Comparison of ENCODE assay signal across 1 cellular context in the genomic region with DNA sequence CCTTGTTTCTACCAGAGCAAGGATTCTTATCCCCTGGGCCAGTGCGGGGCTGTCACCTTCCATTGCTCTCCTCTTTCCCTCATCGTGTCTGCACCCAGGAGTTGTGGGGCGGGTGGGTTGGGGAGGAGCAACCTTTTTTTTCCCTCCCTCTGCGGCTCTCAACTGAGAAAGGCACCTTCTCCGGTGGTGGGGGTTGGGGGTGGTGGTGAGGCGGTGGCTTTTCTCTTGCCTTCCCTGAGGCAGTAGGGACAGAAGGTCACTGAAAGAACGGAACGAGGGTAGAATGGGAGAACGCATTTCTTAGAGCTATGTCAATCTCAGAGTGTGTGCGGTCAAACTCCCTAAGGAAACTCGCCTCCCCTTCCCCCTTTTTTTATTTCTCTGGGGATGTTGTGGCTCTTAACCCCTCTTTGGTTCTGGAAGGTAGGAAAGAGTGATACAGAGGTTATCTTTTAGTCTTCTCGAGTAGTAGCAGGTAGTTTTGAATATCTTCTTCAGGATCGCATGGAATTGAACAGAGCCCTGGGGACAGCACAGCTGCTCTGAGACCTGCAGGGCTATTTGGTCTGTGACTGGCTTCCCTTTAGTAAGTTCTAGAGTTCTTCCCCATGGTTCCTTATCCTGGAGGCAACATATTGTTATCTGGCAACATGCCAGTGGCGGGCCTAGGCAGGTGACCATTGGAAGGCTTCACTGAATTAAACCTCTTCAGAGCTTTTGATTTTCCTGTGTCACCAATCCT.
TF ChIP-seq lines count a peak whose summit lies in the region.

No MANE protein-coding gene starts in this region.

TF ChIP-seq in K562, 482 proteins besides CTCF, POLR2A, EP300 and RAD21 (continues in another document):
- TF ChIP-seq, protein P1, sequence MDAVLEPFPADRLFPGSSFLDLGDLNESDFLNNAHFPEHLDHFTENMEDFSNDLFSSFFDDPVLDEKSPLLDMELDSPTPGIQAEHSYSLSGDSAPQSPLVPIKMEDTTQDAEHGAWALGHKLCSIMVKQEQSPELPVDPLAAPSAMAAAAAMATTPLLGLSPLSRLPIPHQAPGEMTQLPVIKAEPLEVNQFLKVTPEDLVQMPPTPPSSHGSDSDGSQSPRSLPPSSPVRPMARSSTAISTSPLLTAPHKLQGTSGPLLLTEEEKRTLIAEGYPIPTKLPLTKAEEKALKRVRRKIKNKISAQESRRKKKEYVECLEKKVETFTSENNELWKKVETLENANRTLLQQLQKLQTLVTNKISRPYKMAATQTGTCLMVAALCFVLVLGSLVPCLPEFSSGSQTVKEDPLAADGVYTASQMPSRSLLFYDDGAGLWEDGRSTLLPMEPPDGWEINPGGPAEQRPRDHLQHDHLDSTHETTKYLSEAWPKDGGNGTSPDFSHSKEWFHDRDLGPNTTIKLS (IDR thresholded peaks at IDR 0.05; ENCODE audit: borderline replicate concordance, low read depth): peak; percentile 77; the same call in 1 of the 2 replicates
- TF ChIP-seq TEAD4 (IDR thresholded peaks at IDR 0.05; ENCODE audit: low read length) (peak; percentile 47), TEAD4 (CRISPR knock-in tag; IDR thresholded peaks at IDR 0.05; ENCODE audit: borderline replicate concordance) (no peak), PHF20 (IDR thresholded peaks at IDR 0.05; ENCODE audit: partially characterized antibody) (no peak), SMAD1 (IDR thresholded peaks at IDR 0.05; ENCODE audit: low read depth, low read length, partially characterized antibody) (peak; percentile 86), NFYB (IDR thresholded peaks at IDR 0.05; ENCODE audit: extremely low read depth, insufficient read length) (no peak), CBFA2T3 (IDR thresholded peaks at IDR 0.05) (peak; percentile 50; the same call in 1 of the 2 replicates), MAZ (CRISPR knock-in tag; conservative IDR thresholded peaks at IDR 0.05 in 1 of 2, IDR thresholded peaks at IDR 0.05 in 1 of 2) (0 out of 4 replicates have a peak, but pooled peaks of 1 of the 2 experiments have one; percentile 15), ZNF766 (CRISPR knock-in tag; conservative IDR thresholded peaks at IDR 0.05) (peak; percentile 70; the same call in 1 of the 2 replicates), NFIX (CRISPR knock-in tag; IDR thresholded peaks at IDR 0.05; ENCODE audit: low read depth) (peak; percentile 90), SMARCE1 (IDR thresholded peaks at IDR 0.05) (0 out of 2 replicates have a peak, but pooled peaks have one; percentile 17), JUN (IDR thresholded peaks at IDR 0.05; ENCODE audit: borderline replicate concordance, low read depth, low read length) (no peak), JUN (CRISPR knock-in tag; IDR thresholded peaks at IDR 0.05; ENCODE audit: borderline replicate concordance) (no peak), TAF1 (IDR thresholded peaks at IDR 0.05; ENCODE audit: control insufficient read depth, extremely low read depth, insufficient read depth, low read length, severe bottlenecking) (peak; percentile 8), ZNF431 (CRISPR knock-in tag; IDR thresholded peaks at IDR 0.05) (no peak), DPF2 (IDR thresholded peaks at IDR 0.05) (peak; percentile 43; the same call in 1 of the 2 replicates), HDAC2 (IDR thresholded peaks at IDR 0.05) (0 out of 2 replicates have a peak, but pooled peaks have one; percentile 47), KAT7 (CRISPR knock-in tag; IDR thresholded peaks at IDR 0.05; ENCODE audit: borderline replicate concordance) (no peak), NFIC (IDR thresholded peaks at IDR 0.05) (peak; percentile 100), NR3C1 (CRISPR knock-in tag; IDR thresholded peaks at IDR 0.05) (no peak), E2F3 (CRISPR knock-in tag; IDR thresholded peaks at IDR 0.05) (no peak), ARID1B (IDR thresholded peaks at IDR 0.05) (peak; percentile 43), SP1 (CRISPR knock-in tag; IDR thresholded peaks at IDR 0.05) (0 out of 2 replicates have a peak, but pooled peaks have one; percentile 50), HMBOX1 (IDR thresholded peaks at IDR 0.05) (peak; percentile 47; the same call in 1 of the 2 replicates), NR1H2 (CRISPR knock-in tag; IDR thresholded peaks at IDR 0.05) (0 out of 2 replicates have a peak, but pooled peaks have one; percentile 8), CXXC5 (CRISPR knock-in tag; IDR thresholded peaks at IDR 0.05) (0 out of 2 replicates have a peak, but pooled peaks have one; percentile 24), KDM5B (IDR thresholded peaks at IDR 0.05; ENCODE audit: insufficient replicate concordance, low read depth, low read length) (peak; percentile 57), YY1 (IDR thresholded peaks at IDR 0.05; ENCODE audit: borderline replicate concordance in 1 of 3, control insufficient read depth in 1 of 3, extremely low read depth in 1 of 3, insufficient read depth in 3 of 3, insufficient read length in 1 of 3, insufficient replicate concordance in 2 of 3, low read depth in 1 of 3, low read length in 2 of 3) (peak in 1 of 3 experiments; percentile 27), ZNF165 (CRISPR knock-in tag; IDR thresholded peaks at IDR 0.05; ENCODE audit: borderline replicate concordance) (no peak), MTA2 (IDR thresholded peaks at IDR 0.05; ENCODE audit: low read depth) (no peak), FOXJ3 (CRISPR knock-in tag; IDR thresholded peaks at IDR 0.05) (no peak), HES1 (IDR thresholded peaks at IDR 0.05; ENCODE audit: low read depth) (no peak), HDAC1 (IDR thresholded peaks at IDR 0.05) (peak in 1 of 2 experiments; percentile 51; a peak in 1 of 4 replicates), ELF2 (CRISPR knock-in tag; IDR thresholded peaks at IDR 0.05) (no peak), SIN3A (IDR thresholded peaks at IDR 0.05; ENCODE audit: borderline replicate concordance in 2 of 2, control insufficient read depth in 1 of 2, low read depth in 2 of 2, low read length in 2 of 2) (peak in 1 of 2 experiments; percentile 43; a peak in 2 of 4 replicates), DACH1 (IDR thresholded peaks at IDR 0.05; ENCODE audit: partially characterized antibody) (peak; percentile 10), ZNF146 (CRISPR knock-in tag; IDR thresholded peaks at IDR 0.05; ENCODE audit: unreplicated experiment) (no peak), MNT (conservative IDR thresholded peaks at IDR 0.05) (peak in 1 of 2 experiments; percentile 41; a peak in 1 of 4 replicates), NFRKB (IDR thresholded peaks at IDR 0.05; ENCODE audit: low read depth) (0 out of 2 replicates have a peak, but pooled peaks have one; percentile 29), POLR2AphosphoS5 (IDR thresholded peaks at IDR 0.05; ENCODE audit: control insufficient read depth, insufficient read depth, low read depth, low read length) (peak; percentile 38; the same call in 1 of the 2 replicates), BRD9 (IDR thresholded peaks at IDR 0.05; ENCODE audit: low read depth, partially characterized antibody) (no peak), THRAP3 (IDR thresholded peaks at IDR 0.05; ENCODE audit: borderline replicate concordance) (no peak), ZNF79 (CRISPR knock-in tag; IDR thresholded peaks at IDR 0.05; ENCODE audit: low read depth) (no peak), RAD51 (IDR thresholded peaks at IDR 0.05; ENCODE audit: borderline replicate concordance, low read depth) (peak; percentile 24; the same call in 1 of the 2 replicates), ZNF696 (CRISPR knock-in tag; conservative IDR thresholded peaks at IDR 0.05) (no peak), TCF3 (CRISPR knock-in tag; IDR thresholded peaks at IDR 0.05) (peak; percentile 51), SMARCA4 (IDR thresholded peaks at IDR 0.05) (peak; percentile 30; the same call in 1 of the 2 replicates)
- TF ChIP-seq, protein P2, sequence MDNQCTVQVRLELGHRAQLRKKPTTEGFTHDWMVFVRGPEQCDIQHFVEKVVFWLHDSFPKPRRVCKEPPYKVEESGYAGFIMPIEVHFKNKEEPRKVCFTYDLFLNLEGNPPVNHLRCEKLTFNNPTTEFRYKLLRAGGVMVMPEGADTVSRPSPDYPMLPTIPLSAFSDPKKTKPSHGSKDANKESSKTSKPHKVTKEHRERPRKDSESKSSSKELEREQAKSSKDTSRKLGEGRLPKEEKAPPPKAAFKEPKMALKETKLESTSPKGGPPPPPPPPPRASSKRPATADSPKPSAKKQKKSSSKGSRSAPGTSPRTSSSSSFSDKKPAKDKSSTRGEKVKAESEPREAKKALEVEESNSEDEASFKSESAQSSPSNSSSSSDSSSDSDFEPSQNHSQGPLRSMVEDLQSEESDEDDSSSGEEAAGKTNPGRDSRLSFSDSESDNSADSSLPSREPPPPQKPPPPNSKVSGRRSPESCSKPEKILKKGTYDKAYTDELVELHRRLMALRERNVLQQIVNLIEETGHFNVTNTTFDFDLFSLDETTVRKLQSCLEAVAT (IDR thresholded peaks at IDR 0.05): peak; percentile 50 to 54; a peak in 1 of 4 replicates
- TF ChIP-seq, protein P3, sequence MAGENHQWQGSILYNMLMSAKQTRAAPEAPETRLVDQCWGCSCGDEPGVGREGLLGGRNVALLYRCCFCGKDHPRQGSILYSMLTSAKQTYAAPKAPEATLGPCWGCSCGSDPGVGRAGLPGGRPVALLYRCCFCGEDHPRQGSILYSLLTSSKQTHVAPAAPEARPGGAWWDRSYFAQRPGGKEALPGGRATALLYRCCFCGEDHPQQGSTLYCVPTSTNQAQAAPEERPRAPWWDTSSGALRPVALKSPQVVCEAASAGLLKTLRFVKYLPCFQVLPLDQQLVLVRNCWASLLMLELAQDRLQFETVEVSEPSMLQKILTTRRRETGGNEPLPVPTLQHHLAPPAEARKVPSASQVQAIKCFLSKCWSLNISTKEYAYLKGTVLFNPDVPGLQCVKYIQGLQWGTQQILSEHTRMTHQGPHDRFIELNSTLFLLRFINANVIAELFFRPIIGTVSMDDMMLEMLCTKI (IDR thresholded peaks at IDR 0.05; ENCODE audit: partially characterized antibody): no peak
- TF ChIP-seq, protein P4, sequence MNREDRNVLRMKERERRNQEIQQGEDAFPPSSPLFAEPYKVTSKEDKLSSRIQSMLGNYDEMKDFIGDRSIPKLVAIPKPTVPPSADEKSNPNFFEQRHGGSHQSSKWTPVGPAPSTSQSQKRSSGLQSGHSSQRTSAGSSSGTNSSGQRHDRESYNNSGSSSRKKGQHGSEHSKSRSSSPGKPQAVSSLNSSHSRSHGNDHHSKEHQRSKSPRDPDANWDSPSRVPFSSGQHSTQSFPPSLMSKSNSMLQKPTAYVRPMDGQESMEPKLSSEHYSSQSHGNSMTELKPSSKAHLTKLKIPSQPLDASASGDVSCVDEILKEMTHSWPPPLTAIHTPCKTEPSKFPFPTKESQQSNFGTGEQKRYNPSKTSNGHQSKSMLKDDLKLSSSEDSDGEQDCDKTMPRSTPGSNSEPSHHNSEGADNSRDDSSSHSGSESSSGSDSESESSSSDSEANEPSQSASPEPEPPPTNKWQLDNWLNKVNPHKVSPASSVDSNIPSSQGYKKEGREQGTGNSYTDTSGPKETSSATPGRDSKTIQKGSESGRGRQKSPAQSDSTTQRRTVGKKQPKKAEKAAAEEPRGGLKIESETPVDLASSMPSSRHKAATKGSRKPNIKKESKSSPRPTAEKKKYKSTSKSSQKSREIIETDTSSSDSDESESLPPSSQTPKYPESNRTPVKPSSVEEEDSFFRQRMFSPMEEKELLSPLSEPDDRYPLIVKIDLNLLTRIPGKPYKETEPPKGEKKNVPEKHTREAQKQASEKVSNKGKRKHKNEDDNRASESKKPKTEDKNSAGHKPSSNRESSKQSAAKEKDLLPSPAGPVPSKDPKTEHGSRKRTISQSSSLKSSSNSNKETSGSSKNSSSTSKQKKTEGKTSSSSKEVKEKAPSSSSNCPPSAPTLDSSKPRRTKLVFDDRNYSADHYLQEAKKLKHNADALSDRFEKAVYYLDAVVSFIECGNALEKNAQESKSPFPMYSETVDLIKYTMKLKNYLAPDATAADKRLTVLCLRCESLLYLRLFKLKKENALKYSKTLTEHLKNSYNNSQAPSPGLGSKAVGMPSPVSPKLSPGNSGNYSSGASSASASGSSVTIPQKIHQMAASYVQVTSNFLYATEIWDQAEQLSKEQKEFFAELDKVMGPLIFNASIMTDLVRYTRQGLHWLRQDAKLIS (CRISPR knock-in tag; IDR thresholded peaks at IDR 0.05): 0 out of 2 replicates have a peak, but pooled peaks have one; percentile 42
- TF ChIP-seq, protein P5, sequence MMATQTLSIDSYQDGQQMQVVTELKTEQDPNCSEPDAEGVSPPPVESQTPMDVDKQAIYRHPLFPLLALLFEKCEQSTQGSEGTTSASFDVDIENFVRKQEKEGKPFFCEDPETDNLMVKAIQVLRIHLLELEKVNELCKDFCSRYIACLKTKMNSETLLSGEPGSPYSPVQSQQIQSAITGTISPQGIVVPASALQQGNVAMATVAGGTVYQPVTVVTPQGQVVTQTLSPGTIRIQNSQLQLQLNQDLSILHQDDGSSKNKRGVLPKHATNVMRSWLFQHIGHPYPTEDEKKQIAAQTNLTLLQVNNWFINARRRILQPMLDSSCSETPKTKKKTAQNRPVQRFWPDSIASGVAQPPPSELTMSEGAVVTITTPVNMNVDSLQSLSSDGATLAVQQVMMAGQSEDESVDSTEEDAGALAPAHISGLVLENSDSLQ (IDR thresholded peaks at IDR 0.05): no peak
